ENCODE assay signal across 11 cellular contexts in genomic region chr18:58313491-58314032, GRCh38.
DNase-seq lines count a peak whose midpoint lies in the region; ATAC-seq and TF ChIP-seq lines count a peak whose summit lies in the region.
"Had no signal": no experiment of that assay in that cellular context is flagged by ENCODE, and none has a peak within 500 bp of the region (broad histone marks: within the 10 kb centered on the region; RNA-seq: fewer than 3 reads in every experiment).

No MANE protein-coding gene starts in this region.

- no peak for TF ChIP-seq CTCF in VCaP (conservative IDR thresholded peaks at IDR 0.05)

- H3K27ac Mint-ChIP-seq in activated CD8-positive, alpha-beta T cell treated with anti-CD3 and anti-CD28 coated beads, Interleukin-2, amount 10 ng/mL, durations not matched to agents 7 days and 5 days: no peak overlapping the region

- peak; percentile 56 for DNase-seq in Right ventricle myocardium superior
- DNase-seq in cardiac septum (ENCODE audit: low spot score): no peak
- peak; percentile 48 for DNase-seq in kidney tubule cell (ENCODE audit: low spot score)
- no peak for DNase-seq in MV-4-11 (lab: John Stamatoyannopoulos, UW)
- no peak for DNase-seq in activated CD8-positive, alpha-beta T cell treated with anti-CD3 and anti-CD28 coated beads, Interleukin-2, amount 10 ng/mL, durations not matched to agents 7 days and 5 days
- no peak for DNase-seq in stimulated activated CD4-positive, alpha-beta T cell treated with anti-CD3 and anti-CD28 coated beads, Interleukin-2, amount 100 ng/mL, for 48 hours
- DNase-seq: NCI-H1048 had no signal

- no peaks in the 10 kb centered on the region for H3K9me3 Mint-ChIP-seq in activated CD8-positive, alpha-beta T cell treated with anti-CD3 and anti-CD28 coated beads, Interleukin-2, amount 10 ng/mL, durations not matched to agents 7 days and 5 days (ENCODE audit: insufficient read depth)
- H3K9me3 Mint-ChIP-seq: neural crest cell had no signal

- no peak overlapping the region for H3K4me3 Mint-ChIP-seq in activated CD8-positive, alpha-beta T cell treated with anti-CD3 and anti-CD28 coated beads, Interleukin-2, amount 10 ng/mL, durations not matched to agents 7 days and 5 days
- H3K4me3 Mint-ChIP-seq: neural crest cell had no signal

- POLR2A ChIA-PET in activated CD8-positive, alpha-beta T cell treated with anti-CD3 and anti-CD28 coated beads, Interleukin-2, amount 10 ng/mL, durations not matched to agents 7 days and 5 days (lab: Charles Lee): no interaction called here

- no peak for ATAC-seq in Right ventricle myocardium superior (ENCODE audit: poor library complexity)
- ATAC-seq in HG03520 (IDR thresholded peaks at IDR 0.05; ENCODE audit: unreplicated experiment): no peak
- ATAC-seq in activated CD8-positive, alpha-beta T cell treated with anti-CD3 and anti-CD28 coated beads, Interleukin-2, amount 10 ng/mL, durations not matched to agents 7 days and 5 days: no peak

- CTCF ChIA-PET in activated CD8-positive, alpha-beta T cell treated with anti-CD3 and anti-CD28 coated beads, Interleukin-2, amount 10 ng/mL, durations not matched to agents 7 days and 5 days (lab: Charles Lee): interaction anchor here (0.7 kb wide), 1 partner anchor 180 kb away, joined by 3 read pairs; no protein-coding TSS in a partner anchor

- peaks cover 12% of the 10 kb centered on the region for H3K27me3 Mint-ChIP-seq in activated CD8-positive, alpha-beta T cell treated with anti-CD3 and anti-CD28 coated beads, Interleukin-2, amount 10 ng/mL, durations not matched to agents 7 days and 5 days (ENCODE audit: low read depth)

- H3K36me3 Mint-ChIP-seq in activated CD8-positive, alpha-beta T cell treated with anti-CD3 and anti-CD28 coated beads, Interleukin-2, amount 10 ng/mL, durations not matched to agents 7 days and 5 days (ENCODE audit: low read depth): no peaks in the 10 kb centered on the region

- peaks cover 19% of the 10 kb centered on the region for H3K4me1 Mint-ChIP-seq in activated CD8-positive, alpha-beta T cell treated with anti-CD3 and anti-CD28 coated beads, Interleukin-2, amount 10 ng/mL, durations not matched to agents 7 days and 5 days (ENCODE audit: low read depth)

- peak overlapping the region; percentile 70 for H3K27ac ChIP-seq in VCaP
- H3K27ac ChIP-seq: SK-N-MC had no signal

- intact Hi-C loops in Right ventricle myocardium superior (cut with DNase I): loop anchor here (10.0 kb wide), 1 partner anchor 269 kb away; the partner anchor contains the start of gene NEDD4L
- intact Hi-C loops in cardiac septum (cut with DNase I): no loop called here

Comparison
In these comparisons a context has a peak if more than half of its experiments do, and no peak if none do; other contexts are left out.
1. DNase-seq: peak in Right ventricle myocardium superior (single experiment) and kidney tubule cell (single experiment); none in cardiac septum (single experiment), MV-4-11 (single experiment), activated CD8-positive, alpha-beta T cell treated with anti-CD3 and anti-CD28 coated beads, Interleukin-2, amount 10 ng/mL, durations not matched to agents 7 days and 5 days (single experiment) and stimulated activated CD4-positive, alpha-beta T cell treated with anti-CD3 and anti-CD28 coated beads, Interleukin-2, amount 100 ng/mL, for 48 hours (0 of 2).